Comparison of ENCODE assay signal across 8 cellular contexts in genomic region chr7:97006146-97006950, GRCh38. TPM values are rescaled to one million over a fixed set of nuclear protein-coding genes. Genes with fewer than 3 reads are reported as not detected.
DNase-seq lines count a peak whose midpoint lies in the region; ATAC-seq and TF ChIP-seq lines count a peak whose summit lies in the region.

No MANE protein-coding gene starts in this region.

- H3K27ac ChIP-seq in cardiac muscle cell = no peak overlapping the region

- no peaks in the 10 kb centered on the region for H3K9me3 Mint-ChIP-seq in activated T-helper 1 cell treated with anti-CD3 and anti-CD28 coated beads, Interleukin-12 subunit alpha, Interleukin-12 subunit beta, Interleukin-2, Interleukin-4 antibody, amounts not matched to agents 30 ng/mL and 10 ng/mL and 1 ng/mL, durations not matched to agents 14 hours and 24 hours and 36 hours

- no peaks in the 10 kb centered on the region for H3K4me1 Mint-ChIP-seq in activated T-helper 1 cell treated with anti-CD3 and anti-CD28 coated beads, Interleukin-12 subunit alpha, Interleukin-12 subunit beta, Interleukin-2, Interleukin-4 antibody, amounts not matched to agents 30 ng/mL and 10 ng/mL and 1 ng/mL, durations not matched to agents 14 hours and 24 hours and 36 hours (ENCODE audit: low read depth)

- peaks cover 100% of the 10 kb centered on the region for H3K27me3 ChIP-seq in cardiac muscle cell

- H3K4me1 ChIP-seq in cardiac muscle cell (ENCODE audit: low read depth) = no peaks in the 10 kb centered on the region

- H3K4me3 ChIP-seq in cardiac muscle cell = peak overlapping the region; percentile 37

- peaks cover 2% of the 10 kb centered on the region for H3K36me3 Mint-ChIP-seq in activated T-helper 1 cell treated with anti-CD3 and anti-CD28 coated beads, Interleukin-12 subunit alpha, Interleukin-12 subunit beta, Interleukin-2, Interleukin-4 antibody, amounts not matched to agents 30 ng/mL and 10 ng/mL and 1 ng/mL, durations not matched to agents 14 hours and 24 hours and 36 hours (ENCODE audit: low read depth)

- ATAC-seq in GM21576 (IDR thresholded peaks at IDR 0.05; ENCODE audit: unreplicated experiment) (peak; percentile 69), sciatic nerve (peak; percentile 54)

- H3K36me3 ChIP-seq in cardiac muscle cell = no peaks in the 10 kb centered on the region

- peak; percentile 84 for DNase-seq in COLO668 (lab: John Stamatoyannopoulos, UW; ENCODE audit: unreplicated experiment)
- DNase-seq in NCI-H1092 (lab: John Stamatoyannopoulos, UW) = peak; percentile 65
- DNase-seq in activated T-helper 1 cell treated with anti-CD3 and anti-CD28 coated beads, Interleukin-12 subunit alpha, Interleukin-12 subunit beta, Interleukin-2, Interleukin-4 antibody, amounts not matched to agents 30 ng/mL and 10 ng/mL and 1 ng/mL, durations not matched to agents 14 hours and 24 hours and 36 hours (ENCODE audit: low spot score) = no peak
- DNase-seq in cardiac muscle cell (ENCODE audit: low read depth in 1 of 2, low spot score in 1 of 2) = peak; percentile 51 to 75
- DNase-seq in sciatic nerve (ENCODE audit: low spot score) = no peak
- DNase-seq in RKO (ENCODE audit: low spot score) = no peak
- no peak for DNase-seq in HCEC 1CT

- TF ChIP-seq CTCF in cardiac muscle cell (IDR thresholded peaks at IDR 0.05; ENCODE audit: low read depth, low read length) = no peak

- intact Hi-C loops in activated T-helper 1 cell treated with anti-CD3 and anti-CD28 coated beads, Interleukin-12 subunit alpha, Interleukin-12 subunit beta, Interleukin-2, Interleukin-4 antibody, amounts not matched to agents 30 ng/mL and 10 ng/mL and 1 ng/mL, durations not matched to agents 14 hours and 24 hours and 36 hours (cut with micrococcal nuclease) = no loop called here
- intact Hi-C loops in sciatic nerve (cut with DNase I) = no loop called here

- no peak overlapping the region for H3K27ac Mint-ChIP-seq in activated T-helper 1 cell treated with anti-CD3 and anti-CD28 coated beads, Interleukin-12 subunit alpha, Interleukin-12 subunit beta, Interleukin-2, Interleukin-4 antibody, amounts not matched to agents 30 ng/mL and 10 ng/mL and 1 ng/mL, durations not matched to agents 14 hours and 24 hours and 36 hours

- H3K4me3 Mint-ChIP-seq in activated T-helper 1 cell treated with anti-CD3 and anti-CD28 coated beads, Interleukin-12 subunit alpha, Interleukin-12 subunit beta, Interleukin-2, Interleukin-4 antibody, amounts not matched to agents 30 ng/mL and 10 ng/mL and 1 ng/mL, durations not matched to agents 14 hours and 24 hours and 36 hours = peak overlapping the region; percentile 56

- peaks cover 78% of the 10 kb centered on the region for H3K27me3 Mint-ChIP-seq in activated T-helper 1 cell treated with anti-CD3 and anti-CD28 coated beads, Interleukin-12 subunit alpha, Interleukin-12 subunit beta, Interleukin-2, Interleukin-4 antibody, amounts not matched to agents 30 ng/mL and 10 ng/mL and 1 ng/mL, durations not matched to agents 14 hours and 24 hours and 36 hours (ENCODE audit: insufficient read depth)

- no peaks in the 10 kb centered on the region for H3K9me3 ChIP-seq in cardiac muscle cell (ENCODE audit: low read depth)

RNA-seq across cellular contexts. Expression of gene DLX6, which starts 1.0 kb away (rescaled TPM):
- total RNA-seq in activated T-helper 1 cell treated with anti-CD3 and anti-CD28 coated beads, Interleukin-12 subunit alpha, Interleukin-12 subunit beta, Interleukin-2, Interleukin-4 antibody, amounts not matched to agents 30 ng/mL and 10 ng/mL and 1 ng/mL, durations not matched to agents 14 hours and 24 hours and 36 hours = not detected in 2 replicates
- not detected in 2 replicates for total RNA-seq in cardiac muscle cell
- polyA plus RNA-seq in cardiac muscle cell = 0.07 TPM in 1 of 2 replicates, not detected in the other
- not detected for total RNA-seq in sciatic nerve

RNA-seq across cellular contexts. Expression of gene DLX5, which starts 18.3 kb away (rescaled TPM):
- not detected in 2 replicates for total RNA-seq in activated T-helper 1 cell treated with anti-CD3 and anti-CD28 coated beads, Interleukin-12 subunit alpha, Interleukin-12 subunit beta, Interleukin-2, Interleukin-4 antibody, amounts not matched to agents 30 ng/mL and 10 ng/mL and 1 ng/mL, durations not matched to agents 14 hours and 24 hours and 36 hours
- total RNA-seq in cardiac muscle cell = not detected in 2 replicates
- 0.34 TPM in 1 of 2 replicates, not detected in the other for polyA plus RNA-seq in cardiac muscle cell
- total RNA-seq in sciatic nerve = 0.49 TPM

Comparison
In these comparisons a context has a peak if more than half of its experiments do, and no peak if none do; other contexts are left out.
1. DNase-seq: peak in COLO668 (single experiment), NCI-H1092 (single experiment) and cardiac muscle cell (2 of 2); none in activated T-helper 1 cell treated with anti-CD3 and anti-CD28 coated beads, Interleukin-12 subunit alpha, Interleukin-12 subunit beta, Interleukin-2, Interleukin-4 antibody, amounts not matched to agents 30 ng/mL and 10 ng/mL and 1 ng/mL, durations not matched to agents 14 hours and 24 hours and 36 hours (single experiment), sciatic nerve (single experiment), RKO (single experiment) and HCEC 1CT (single experiment).